Comparison of ENCODE assay signal across 1 cellular context in the genomic region with DNA sequence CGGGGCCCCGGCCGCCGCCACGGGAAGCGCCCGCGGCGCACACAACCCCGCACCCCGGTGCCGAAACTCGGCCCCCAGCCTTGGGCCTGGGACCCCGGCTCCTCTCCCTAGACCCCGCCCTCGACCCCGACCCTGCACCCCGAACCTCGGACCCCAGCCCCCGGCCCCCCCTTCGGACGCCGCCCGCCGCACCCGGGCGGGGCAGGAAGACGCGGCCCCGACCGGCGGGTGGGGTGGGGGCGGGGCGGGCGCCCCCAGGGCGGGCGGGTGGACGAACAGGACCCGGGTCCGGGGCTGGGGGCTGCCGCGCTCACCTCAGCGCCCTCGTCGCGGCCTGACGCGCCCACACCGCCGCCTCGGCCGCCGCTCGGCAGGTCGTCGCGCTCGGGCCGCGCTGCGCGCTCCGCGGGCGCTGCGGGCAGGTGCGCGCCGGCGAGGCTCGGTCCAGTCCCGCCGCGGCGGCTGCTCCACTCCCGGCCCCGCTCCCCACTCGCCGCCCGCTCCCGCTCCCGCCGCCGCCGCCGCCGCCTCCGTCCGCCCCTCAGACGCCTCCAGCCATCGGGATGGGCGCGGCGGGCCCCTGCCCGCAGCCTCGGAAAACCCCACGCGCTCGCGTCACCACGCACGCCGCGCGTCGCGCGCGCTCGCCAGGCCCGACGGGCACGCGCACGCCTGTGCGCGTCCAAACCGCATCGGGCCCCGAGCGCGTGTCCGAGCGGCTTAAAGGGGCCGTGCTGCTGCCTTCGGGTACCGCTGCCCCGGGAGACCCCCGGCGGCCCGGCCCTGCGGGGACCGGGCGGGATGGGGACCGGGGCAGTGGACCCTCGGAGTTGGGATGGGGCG.
A peak's percentile ranks its signal among the peaks of the same experiment; 100 is the strongest.
TF ChIP-seq lines count a peak whose summit lies in the region.

A gene (minus strand): TSS at position 582 of the 843 bp plus-strand sequence. CDS start 65,634 bp downstream, outside the sequence.

TF ChIP-seq in A549, 52 proteins besides CTCF, POLR2A, EP300 and RAD21 (continued from another document):
- TF ChIP-seq, protein P1, sequence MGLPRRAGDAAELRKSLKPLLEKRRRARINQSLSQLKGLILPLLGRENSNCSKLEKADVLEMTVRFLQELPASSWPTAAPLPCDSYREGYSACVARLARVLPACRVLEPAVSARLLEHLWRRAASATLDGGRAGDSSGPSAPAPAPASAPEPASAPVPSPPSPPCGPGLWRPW (IDR thresholded peaks at IDR 0.05), result no peak
- TF ChIP-seq EHF (CRISPR knock-in tag; IDR thresholded peaks at IDR 0.05) (0 out of 2 replicates have a peak, but pooled peaks have one; percentile 50), HDAC2 (IDR thresholded peaks at IDR 0.05) (no peak), MAZ (IDR thresholded peaks at IDR 0.05; ENCODE audit: borderline replicate concordance, low read depth, low read length) (no peak), NR3C1 (IDR thresholded peaks at IDR 0.05) (no peak), KDM1A (IDR thresholded peaks at IDR 0.05; ENCODE audit: low read depth) (no peak), NPAS2 (CRISPR knock-in tag; IDR thresholded peaks at IDR 0.05; ENCODE audit: borderline replicate concordance) (no peak), TP53 (CRISPR knock-in tag; IDR thresholded peaks at IDR 0.05) (no peak), CBX2 (IDR thresholded peaks at IDR 0.05; ENCODE audit: borderline replicate concordance, low read depth) (no peak), CHD4 (IDR thresholded peaks at IDR 0.05; ENCODE audit: borderline replicate concordance) (no peak), ZFP36 (IDR thresholded peaks at IDR 0.05; ENCODE audit: borderline replicate concordance, partially characterized antibody) (no peak), ZNF302 (CRISPR knock-in tag; IDR thresholded peaks at IDR 0.05) (no peak), ZSCAN20 (CRISPR knock-in tag; IDR thresholded peaks at IDR 0.05) (0 out of 2 replicates have a peak, but pooled peaks have one; percentile 14), JUNB (IDR thresholded peaks at IDR 0.05) (no peak), FOXS1 (CRISPR knock-in tag; IDR thresholded peaks at IDR 0.05) (no peak), SMC3 (IDR thresholded peaks at IDR 0.05) (no peak), GATA3 (IDR thresholded peaks at IDR 0.05; ENCODE audit: borderline replicate concordance) (no peak), FOSL2 (IDR thresholded peaks at IDR 0.05) (no peak), FOSL2 (CRISPR knock-in tag; IDR thresholded peaks at IDR 0.05) (no peak), CHD2 (IDR thresholded peaks at IDR 0.05; ENCODE audit: low read length, partially characterized antibody) (no peak), ZC3H11A (IDR thresholded peaks at IDR 0.05) (no peak), HOXB5 (CRISPR knock-in tag; IDR thresholded peaks at IDR 0.05) (peak; percentile 82; the same call in 1 of the 2 replicates), CBX8 (IDR thresholded peaks at IDR 0.05) (no peak), FOSB (CRISPR knock-in tag; IDR thresholded peaks at IDR 0.05) (no peak), ESRRA (IDR thresholded peaks at IDR 0.05; ENCODE audit: borderline replicate concordance, low read length) (no peak), HOXB13 (CRISPR knock-in tag; IDR thresholded peaks at IDR 0.05; ENCODE audit: low read depth) (no peak)
- TF ChIP-seq, protein P2, sequence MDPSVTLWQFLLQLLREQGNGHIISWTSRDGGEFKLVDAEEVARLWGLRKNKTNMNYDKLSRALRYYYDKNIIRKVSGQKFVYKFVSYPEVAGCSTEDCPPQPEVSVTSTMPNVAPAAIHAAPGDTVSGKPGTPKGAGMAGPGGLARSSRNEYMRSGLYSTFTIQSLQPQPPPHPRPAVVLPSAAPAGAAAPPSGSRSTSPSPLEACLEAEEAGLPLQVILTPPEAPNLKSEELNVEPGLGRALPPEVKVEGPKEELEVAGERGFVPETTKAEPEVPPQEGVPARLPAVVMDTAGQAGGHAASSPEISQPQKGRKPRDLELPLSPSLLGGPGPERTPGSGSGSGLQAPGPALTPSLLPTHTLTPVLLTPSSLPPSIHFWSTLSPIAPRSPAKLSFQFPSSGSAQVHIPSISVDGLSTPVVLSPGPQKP (IDR thresholded peaks at IDR 0.05; ENCODE audit: low read depth, low read length), result no peak
- TF ChIP-seq, protein P3, sequence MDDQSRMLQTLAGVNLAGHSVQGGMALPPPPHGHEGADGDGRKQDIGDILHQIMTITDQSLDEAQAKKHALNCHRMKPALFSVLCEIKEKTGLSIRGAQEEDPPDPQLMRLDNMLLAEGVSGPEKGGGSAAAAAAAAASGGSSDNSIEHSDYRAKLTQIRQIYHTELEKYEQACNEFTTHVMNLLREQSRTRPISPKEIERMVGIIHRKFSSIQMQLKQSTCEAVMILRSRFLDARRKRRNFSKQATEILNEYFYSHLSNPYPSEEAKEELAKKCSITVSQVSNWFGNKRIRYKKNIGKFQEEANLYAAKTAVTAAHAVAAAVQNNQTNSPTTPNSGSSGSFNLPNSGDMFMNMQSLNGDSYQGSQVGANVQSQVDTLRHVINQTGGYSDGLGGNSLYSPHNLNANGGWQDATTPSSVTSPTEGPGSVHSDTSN (IDR thresholded peaks at IDR 0.05), result no peak
- TF ChIP-seq, protein P4, sequence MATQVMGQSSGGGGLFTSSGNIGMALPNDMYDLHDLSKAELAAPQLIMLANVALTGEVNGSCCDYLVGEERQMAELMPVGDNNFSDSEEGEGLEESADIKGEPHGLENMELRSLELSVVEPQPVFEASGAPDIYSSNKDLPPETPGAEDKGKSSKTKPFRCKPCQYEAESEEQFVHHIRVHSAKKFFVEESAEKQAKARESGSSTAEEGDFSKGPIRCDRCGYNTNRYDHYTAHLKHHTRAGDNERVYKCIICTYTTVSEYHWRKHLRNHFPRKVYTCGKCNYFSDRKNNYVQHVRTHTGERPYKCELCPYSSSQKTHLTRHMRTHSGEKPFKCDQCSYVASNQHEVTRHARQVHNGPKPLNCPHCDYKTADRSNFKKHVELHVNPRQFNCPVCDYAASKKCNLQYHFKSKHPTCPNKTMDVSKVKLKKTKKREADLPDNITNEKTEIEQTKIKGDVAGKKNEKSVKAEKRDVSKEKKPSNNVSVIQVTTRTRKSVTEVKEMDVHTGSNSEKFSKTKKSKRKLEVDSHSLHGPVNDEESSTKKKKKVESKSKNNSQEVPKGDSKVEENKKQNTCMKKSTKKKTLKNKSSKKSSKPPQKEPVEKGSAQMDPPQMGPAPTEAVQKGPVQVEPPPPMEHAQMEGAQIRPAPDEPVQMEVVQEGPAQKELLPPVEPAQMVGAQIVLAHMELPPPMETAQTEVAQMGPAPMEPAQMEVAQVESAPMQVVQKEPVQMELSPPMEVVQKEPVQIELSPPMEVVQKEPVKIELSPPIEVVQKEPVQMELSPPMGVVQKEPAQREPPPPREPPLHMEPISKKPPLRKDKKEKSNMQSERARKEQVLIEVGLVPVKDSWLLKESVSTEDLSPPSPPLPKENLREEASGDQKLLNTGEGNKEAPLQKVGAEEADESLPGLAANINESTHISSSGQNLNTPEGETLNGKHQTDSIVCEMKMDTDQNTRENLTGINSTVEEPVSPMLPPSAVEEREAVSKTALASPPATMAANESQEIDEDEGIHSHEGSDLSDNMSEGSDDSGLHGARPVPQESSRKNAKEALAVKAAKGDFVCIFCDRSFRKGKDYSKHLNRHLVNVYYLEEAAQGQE (IDR thresholded peaks at IDR 0.05), result no peak
- TF ChIP-seq, protein P5, sequence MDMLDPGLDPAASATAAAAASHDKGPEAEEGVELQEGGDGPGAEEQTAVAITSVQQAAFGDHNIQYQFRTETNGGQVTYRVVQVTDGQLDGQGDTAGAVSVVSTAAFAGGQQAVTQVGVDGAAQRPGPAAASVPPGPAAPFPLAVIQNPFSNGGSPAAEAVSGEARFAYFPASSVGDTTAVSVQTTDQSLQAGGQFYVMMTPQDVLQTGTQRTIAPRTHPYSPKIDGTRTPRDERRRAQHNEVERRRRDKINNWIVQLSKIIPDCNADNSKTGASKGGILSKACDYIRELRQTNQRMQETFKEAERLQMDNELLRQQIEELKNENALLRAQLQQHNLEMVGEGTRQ (IDR thresholded peaks at IDR 0.05), result no peak
- TF ChIP-seq, protein P6, sequence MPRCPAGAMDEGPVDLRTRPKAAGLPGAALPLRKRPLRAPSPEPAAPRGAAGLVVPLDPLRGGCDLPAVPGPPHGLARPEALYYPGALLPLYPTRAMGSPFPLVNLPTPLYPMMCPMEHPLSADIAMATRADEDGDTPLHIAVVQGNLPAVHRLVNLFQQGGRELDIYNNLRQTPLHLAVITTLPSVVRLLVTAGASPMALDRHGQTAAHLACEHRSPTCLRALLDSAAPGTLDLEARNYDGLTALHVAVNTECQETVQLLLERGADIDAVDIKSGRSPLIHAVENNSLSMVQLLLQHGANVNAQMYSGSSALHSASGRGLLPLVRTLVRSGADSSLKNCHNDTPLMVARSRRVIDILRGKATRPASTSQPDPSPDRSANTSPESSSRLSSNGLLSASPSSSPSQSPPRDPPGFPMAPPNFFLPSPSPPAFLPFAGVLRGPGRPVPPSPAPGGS (IDR thresholded peaks at IDR 0.05), result peak; percentile 48; the same call in 1 of the 3 replicates
- TF ChIP-seq, protein P7, sequence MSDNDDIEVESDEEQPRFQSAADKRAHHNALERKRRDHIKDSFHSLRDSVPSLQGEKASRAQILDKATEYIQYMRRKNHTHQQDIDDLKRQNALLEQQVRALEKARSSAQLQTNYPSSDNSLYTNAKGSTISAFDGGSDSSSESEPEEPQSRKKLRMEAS (IDR thresholded peaks at IDR 0.05), result peak; percentile 34
